ENCODE assay signal across 18 cellular contexts in genomic region chr2:176699660-176700059, GRCh38.
A peak's percentile ranks its signal among the peaks of the same experiment; 100 is the strongest.
DNase-seq lines count a peak whose midpoint lies in the region; ATAC-seq and TF ChIP-seq lines count a peak whose summit lies in the region.
"Had no signal": no experiment of that assay in that cellular context is flagged by ENCODE, and none has a peak within 500 bp of the region (broad histone marks: within the 10 kb centered on the region; RNA-seq: fewer than 3 reads in every experiment).

No MANE protein-coding gene starts in this region.

- H3K4me3 Mint-ChIP-seq in nephron = no peak overlapping the region
- no peak overlapping the region for H3K4me3 Mint-ChIP-seq in natural killer cell
- H3K4me3 Mint-ChIP-seq: B cell; CD4-positive, CD25-positive, alpha-beta regulatory T cell; CD8-positive, alpha-beta T cell had no signal

- H3K9me3 Mint-ChIP-seq in nephron = no peaks in the 10 kb centered on the region
- no peaks in the 10 kb centered on the region for H3K9me3 Mint-ChIP-seq in natural killer cell
- H3K9me3 Mint-ChIP-seq: CD8-positive, alpha-beta T cell had no signal

- H3K27ac ChIP-seq in cardiac muscle cell = peak overlapping the region; percentile 93
- H3K27ac ChIP-seq in right atrium auricular region = no peak overlapping the region
- peak overlapping the region; percentile 1 for H3K27ac ChIP-seq in A673 (ENCODE audit: low read depth, low read length, poor library complexity, severe bottlenecking)
- peak overlapping the region; percentile 21 for H3K27ac ChIP-seq in hepatocyte
- H3K27ac ChIP-seq: BLaER1, C4-2B, GM23248 had no signal

- no peaks in the 10 kb centered on the region for H4K20me1 ChIP-seq in hepatocyte (ENCODE audit: insufficient read depth, poor library complexity, severe bottlenecking)
- H4K20me1 ChIP-seq: BLaER1 had no signal

- TF ChIP-seq CTCF in cardiac muscle cell (IDR thresholded peaks at IDR 0.05; ENCODE audit: low read depth, low read length) (no peak), right atrium auricular region (IDR thresholded peaks at IDR 0.05) (no peak), A673 (conservative IDR thresholded peaks at IDR 0.05; ENCODE audit: low read depth, low read length) (no peak), hepatocyte (IDR thresholded peaks at IDR 0.05; ENCODE audit: poor library complexity) (no peak), nephron (IDR thresholded peaks at IDR 0.05; ENCODE audit: unreplicated experiment in 3 of 3) (no peak), natural killer cell (IDR thresholded peaks at IDR 0.05) (no peak)

- peak overlapping the region; percentile 29 to 68 (median 60) for H3K27ac Mint-ChIP-seq in nephron
- H3K27ac Mint-ChIP-seq in natural killer cell = no peak overlapping the region
- H3K27ac Mint-ChIP-seq: B cell; CD4-positive, CD25-positive, alpha-beta regulatory T cell; CD8-positive, alpha-beta T cell had no signal

- intact Hi-C loops in A673 (cut with micrococcal nuclease; ENCODE audit: unreplicated experiment) (no loop called here), natural killer cell (cut with micrococcal nuclease) (no loop called here)

- H3K79me2 ChIP-seq in hepatocyte = no peaks in the 10 kb centered on the region

- H3K4me2 ChIP-seq in hepatocyte = no peak overlapping the region
- H3K4me2 ChIP-seq: BLaER1 had no signal

- DNase-seq in cardiac muscle cell (ENCODE audit: low read depth in 1 of 2, low spot score in 1 of 2) (peak in 1 of 2 donors; percentile 57), right atrium auricular region (ENCODE audit: low spot score) (no peak), A673 (ENCODE audit: low spot score) (no peak), hepatocyte (ENCODE audit: low spot score) (no peak), NCI-H2171 (lab: John Stamatoyannopoulos, UW) (no peak), natural killer cell (no peak)
- DNase-seq: Caco-2; CD4-positive, CD25-positive, alpha-beta regulatory T cell; CD8-positive, alpha-beta T cell; DMS153; DND-41; GM23248; H7; HCEC 1CT had no signal

- H3K36me3 Mint-ChIP-seq in nephron (ENCODE audit: low read depth) (no peaks in the 10 kb centered on the region), natural killer cell (no peaks in the 10 kb centered on the region)
- H3K36me3 Mint-ChIP-seq: CD4-positive, CD25-positive, alpha-beta regulatory T cell; CD8-positive, alpha-beta T cell had no signal

- POLR2A ChIA-PET in A673 (lab: Charles Lee; ENCODE audit: low non-redundant PET) = no interaction called here

- no peak overlapping the region for H2AFZ ChIP-seq in hepatocyte
- H2AFZ ChIP-seq: GM23248 had no signal

- ATAC-seq in natural killer cell = no peak
- ATAC-seq: CD8-positive, alpha-beta T cell had no signal

- no peaks in the 10 kb centered on the region for H3K9me3 ChIP-seq in cardiac muscle cell (ENCODE audit: low read depth)
- H3K9me3 ChIP-seq in right atrium auricular region = no peaks in the 10 kb centered on the region
- H3K9me3 ChIP-seq in A673 (ENCODE audit: low read depth, low read length, poor library complexity, severe bottlenecking) = no peaks in the 10 kb centered on the region
- no peaks in the 10 kb centered on the region for H3K9me3 ChIP-seq in hepatocyte (ENCODE audit: low read depth)
- H3K9me3 ChIP-seq: BLaER1, Caco-2 had no signal

- H3K9me2 ChIP-seq in hepatocyte (replicated peaks; ENCODE audit: insufficient read depth) = no peaks in the 10 kb centered on the region

- CTCF ChIA-PET in A673 (lab: Charles Lee) = no interaction called here

- H3K27me3 Mint-ChIP-seq in nephron (ENCODE audit: low read depth) = no peaks in the 10 kb centered on the region
- H3K27me3 Mint-ChIP-seq in natural killer cell (ENCODE audit: low read depth in 2 of 2) = peaks cover 24 to 65% of the 10 kb centered on the region in 2 donors

- H3K36me3 ChIP-seq in cardiac muscle cell (no peaks in the 10 kb centered on the region), right atrium auricular region (no peaks in the 10 kb centered on the region), A673 (ENCODE audit: insufficient read depth, low read length, poor library complexity, severe bottlenecking) (no peaks in the 10 kb centered on the region), hepatocyte (replicated peaks; ENCODE audit: insufficient read depth, low read depth) (no peaks in the 10 kb centered on the region)
- H3K36me3 ChIP-seq: BLaER1 had no signal

- H3K4me1 ChIP-seq in cardiac muscle cell (ENCODE audit: low read depth) (peaks cover 51% of the 10 kb centered on the region), right atrium auricular region (peaks cover 0 to 27% of the 10 kb centered on the region in 2 donors), A673 (ENCODE audit: insufficient read depth, low read length, poor library complexity, severe bottlenecking) (peaks cover 75% of the 10 kb centered on the region), hepatocyte (ENCODE audit: insufficient read depth) (peaks cover 8% of the 10 kb centered on the region)
- H3K4me1 ChIP-seq: BLaER1, Caco-2 had no signal

- peaks cover 30% of the 10 kb centered on the region for H3K4me1 Mint-ChIP-seq in nephron
- no peaks in the 10 kb centered on the region for H3K4me1 Mint-ChIP-seq in natural killer cell
- H3K4me1 Mint-ChIP-seq: B cell; CD4-positive, CD25-positive, alpha-beta regulatory T cell had no signal

- no peaks in the 10 kb centered on the region for H3K27me3 ChIP-seq in cardiac muscle cell
- no peaks in the 10 kb centered on the region for H3K27me3 ChIP-seq in right atrium auricular region
- no peaks in the 10 kb centered on the region for H3K27me3 ChIP-seq in A673 (replicated peaks; ENCODE audit: insufficient read depth, low read depth, low read length, poor library complexity)
- no peaks in the 10 kb centered on the region for H3K27me3 ChIP-seq in hepatocyte
- H3K27me3 ChIP-seq: BLaER1 had no signal

- no TSS peak for BruUV-seq in A673 (replicated peaks; lab: Mats Ljungman, UMichigan)

- H3K4me3 ChIP-seq in cardiac muscle cell (no peak overlapping the region), right atrium auricular region (no peak overlapping the region), A673 (ENCODE audit: low read depth, low read length, poor library complexity, severe bottlenecking) (no peak overlapping the region), hepatocyte (no peak overlapping the region)
- H3K4me3 ChIP-seq: BLaER1, GM23248 had no signal

Comparison
In these comparisons a context has a peak if more than half of its experiments do, and no peak if none do; other contexts are left out.
1. H3K27ac ChIP-seq: peak in cardiac muscle cell (single experiment), A673 (single experiment) and hepatocyte (single experiment); none in right atrium auricular region (0 of 2).
2. H3K27ac Mint-ChIP-seq: peak in nephron (3 of 3); none in natural killer cell (0 of 2).